ENCODE assay signal across 17 cellular contexts in genomic region chr4:67521506-67521905, GRCh38. TPM values are rescaled to one million over a fixed set of nuclear protein-coding genes. Genes with fewer than 3 reads are reported as not detected.
DNase-seq lines count a peak whose midpoint lies in the region; ATAC-seq and TF ChIP-seq lines count a peak whose summit lies in the region.
"Had no signal": no experiment of that assay in that cellular context is flagged by ENCODE, and none has a peak within 500 bp of the region (broad histone marks: within the 10 kb centered on the region; RNA-seq: fewer than 3 reads in every experiment).

No MANE protein-coding gene starts in this region.

- no peak overlapping the region for H3K4me3 Mint-ChIP-seq in activated naive CD4-positive, alpha-beta T cell treated with anti-CD3 and anti-CD28 coated beads for 36 hours
- H3K4me3 Mint-ChIP-seq in stimulated activated naive CD8-positive, alpha-beta T cell treated with anti-CD3 and anti-CD28 coated beads, Interleukin-15, Interleukin-2, amounts not matched to agents 100 ng/mL and 50 ng/mL, for 24 hours: no peak overlapping the region
- H3K4me3 Mint-ChIP-seq: dendritic cell treated with granulocyte-macrophage colony-stimulating factor and Interleukin-4, amounts not matched to agents 40 ng/mL and 50 ng/mL, for 4 days had no signal

- intact Hi-C loops in activated naive CD4-positive, alpha-beta T cell treated with anti-CD3 and anti-CD28 coated beads for 36 hours (cut with micrococcal nuclease): no loop called here

- ATAC-seq in HG02759 (IDR thresholded peaks at IDR 0.05; ENCODE audit: unreplicated experiment) (peak; percentile 72), HG03460 (IDR thresholded peaks at IDR 0.05; ENCODE audit: unreplicated experiment) (peak; percentile 83)

- no peak for TF ChIP-seq CTCF in suprapubic skin (IDR thresholded peaks at IDR 0.05)

- H3K9me3 ChIP-seq in suprapubic skin: no peaks in the 10 kb centered on the region
- H3K9me3 ChIP-seq: SK-N-SH, uterus had no signal

- no peaks in the 10 kb centered on the region for H3K4me1 ChIP-seq in suprapubic skin
- H3K4me1 ChIP-seq: uterus had no signal

- no peak overlapping the region for H3K27ac ChIP-seq in suprapubic skin
- H3K27ac ChIP-seq: uterus had no signal

- H3K9me3 Mint-ChIP-seq in activated naive CD4-positive, alpha-beta T cell treated with anti-CD3 and anti-CD28 coated beads for 36 hours: peaks cover 2% of the 10 kb centered on the region
- peaks cover under 1% of the 10 kb centered on the region for H3K9me3 Mint-ChIP-seq in stimulated activated naive CD8-positive, alpha-beta T cell treated with anti-CD3 and anti-CD28 coated beads, Interleukin-15, Interleukin-2, amounts not matched to agents 100 ng/mL and 50 ng/mL, for 24 hours
- H3K9me3 Mint-ChIP-seq: dendritic cell treated with granulocyte-macrophage colony-stimulating factor and Interleukin-4, amounts not matched to agents 40 ng/mL and 50 ng/mL, for 4 days had no signal

- H3K27me3 Mint-ChIP-seq in activated naive CD4-positive, alpha-beta T cell treated with anti-CD3 and anti-CD28 coated beads for 36 hours (ENCODE audit: low read depth): no peaks in the 10 kb centered on the region
- no peaks in the 10 kb centered on the region for H3K27me3 Mint-ChIP-seq in stimulated activated naive CD8-positive, alpha-beta T cell treated with anti-CD3 and anti-CD28 coated beads, Interleukin-15, Interleukin-2, amounts not matched to agents 100 ng/mL and 50 ng/mL, for 24 hours
- H3K27me3 Mint-ChIP-seq: dendritic cell treated with granulocyte-macrophage colony-stimulating factor and Interleukin-4, amounts not matched to agents 40 ng/mL and 50 ng/mL, for 4 days had no signal

- peaks cover 58% of the 10 kb centered on the region for H3K4me1 Mint-ChIP-seq in activated naive CD4-positive, alpha-beta T cell treated with anti-CD3 and anti-CD28 coated beads for 36 hours (ENCODE audit: low read depth)
- H3K4me1 Mint-ChIP-seq in stimulated activated naive CD8-positive, alpha-beta T cell treated with anti-CD3 and anti-CD28 coated beads, Interleukin-15, Interleukin-2, amounts not matched to agents 100 ng/mL and 50 ng/mL, for 24 hours (ENCODE audit: low read depth): peaks cover 56% of the 10 kb centered on the region

- WGBS in suprapubic skin: 89% methylated on average over 1 of the region's 1 CpG

- H3K4me3 ChIP-seq in suprapubic skin: no peak overlapping the region
- H3K4me3 ChIP-seq: uterus had no signal

- DNase-seq in activated naive CD4-positive, alpha-beta T cell treated with anti-CD3 and anti-CD28 coated beads for 36 hours: no peak
- DNase-seq in activated naive CD4-positive, alpha-beta T cell treated with anti-CD3 and anti-CD28 coated beads, Interleukin-2, amount 50 U/mL, for 16 hours: no peak
- DNase-seq in GDM1 (lab: John Stamatoyannopoulos, UW) (no peak), suprapubic skin (ENCODE audit: low spot score in 2 of 2) (no peak), cerebellar nuclear complex (lab: John Stamatoyannopoulos, UW) (no peak)
- DNase-seq: NCI-H2107; SK-N-SH; stimulated activated CD4-positive, alpha-beta T cell treated with anti-CD3 and anti-CD28 coated beads, Interleukin-15, amount 100 ng/mL, for 24 hours; stimulated activated CD8-positive, alpha-beta memory T cell treated with anti-CD3 and anti-CD28 coated beads, Interleukin-4, amount 100 ng/mL, for 48 hours; uterus had no signal

- no peak for TF ChIP-seq POLR2A in suprapubic skin (IDR thresholded peaks at IDR 0.05)

- no peaks in the 10 kb centered on the region for H3K27me3 ChIP-seq in suprapubic skin
- H3K27me3 ChIP-seq: uterus had no signal

- peak overlapping the region; percentile 65 for H3K27ac Mint-ChIP-seq in activated naive CD4-positive, alpha-beta T cell treated with anti-CD3 and anti-CD28 coated beads for 36 hours
- peak overlapping the region; percentile 77 for H3K27ac Mint-ChIP-seq in stimulated activated naive CD8-positive, alpha-beta T cell treated with anti-CD3 and anti-CD28 coated beads, Interleukin-15, Interleukin-2, amounts not matched to agents 100 ng/mL and 50 ng/mL, for 24 hours
- H3K27ac Mint-ChIP-seq: dendritic cell treated with granulocyte-macrophage colony-stimulating factor and Interleukin-4, amounts not matched to agents 40 ng/mL and 50 ng/mL, for 4 days had no signal

- CTCF ChIA-PET in activated naive CD4-positive, alpha-beta T cell treated with anti-CD3 and anti-CD28 coated beads for 36 hours (lab: Charles Lee): no interaction called here

- TF ChIP-seq EP300 in suprapubic skin (IDR thresholded peaks at IDR 0.05): no peak

- peaks cover 35% of the 10 kb centered on the region for H3K36me3 ChIP-seq in suprapubic skin
- H3K36me3 ChIP-seq: uterus had no signal

- peaks cover 36% of the 10 kb centered on the region for H3K36me3 Mint-ChIP-seq in activated naive CD4-positive, alpha-beta T cell treated with anti-CD3 and anti-CD28 coated beads for 36 hours (ENCODE audit: low read depth)
- H3K36me3 Mint-ChIP-seq in stimulated activated naive CD8-positive, alpha-beta T cell treated with anti-CD3 and anti-CD28 coated beads, Interleukin-15, Interleukin-2, amounts not matched to agents 100 ng/mL and 50 ng/mL, for 24 hours (ENCODE audit: low read depth): peaks cover 62% of the 10 kb centered on the region

RNA-seq across cellular contexts. Expression of gene CENPC, which starts 23.8 kb away (rescaled TPM):
- total RNA-seq in activated naive CD4-positive, alpha-beta T cell treated with anti-CD3 and anti-CD28 coated beads for 36 hours: 10 to 100 TPM; 46.0 to 51.7 TPM
- total RNA-seq in suprapubic skin: 10 to 100 TPM; 17.5 to 67.3 (median 22.7) TPM

RNA-seq across cellular contexts. Expression of gene STAP1, which starts 37.0 kb away (rescaled TPM):
- 10 to 100 TPM; 18.9 to 22.1 TPM for total RNA-seq in activated naive CD4-positive, alpha-beta T cell treated with anti-CD3 and anti-CD28 coated beads for 36 hours
- total RNA-seq in suprapubic skin: under 1 TPM in 1 of 4 donors, not detected in 3; 0.55 TPM
- total RNA-seq: LHCN-M2, mesenteric fat pad, osteocyte had no signal

Comparison
In these comparisons a context has a peak if more than half of its experiments do, and no peak if none do; other contexts are left out.
1. RNA of gene STAP1, which starts 37.0 kb away (total RNA-seq): 18.9 to 22.1 TPM in activated naive CD4-positive, alpha-beta T cell treated with anti-CD3 and anti-CD28 coated beads for 36 hours; 0.55 TPM in suprapubic skin; every median in the first group is over 10 times any median in the second.